Comparison of ENCODE assay signal across 8 cellular contexts in genomic region chr14:82855912-82856381, GRCh38.
A peak's percentile ranks its signal among the peaks of the same experiment; 100 is the strongest.
DNase-seq lines count a peak whose midpoint lies in the region; ATAC-seq and TF ChIP-seq lines count a peak whose summit lies in the region.

No MANE protein-coding gene starts in this region.

- no TSS peak for BruUV-seq in OCI-LY7 (replicated peaks; lab: Mats Ljungman, UMichigan)

- TF ChIP-seq CTCF in 22Rv1 (IDR thresholded peaks at IDR 0.05) (peak; percentile 84), OCI-LY7 (conservative IDR thresholded peaks at IDR 0.05; ENCODE audit: low read length) (peak; percentile 77)

- no peaks in the 10 kb centered on the region for H3K79me2 ChIP-seq in OCI-LY7 (ENCODE audit: insufficient read depth, low read depth, low read length)

- intact Hi-C loops in OCI-LY7 (cut with micrococcal nuclease; ENCODE audit: unreplicated experiment) = no loop called here

- POLR2A ChIA-PET in OCI-LY7 (lab: Charles Lee) = no interaction called here

- H4K20me1 ChIP-seq in OCI-LY7 (ENCODE audit: insufficient read depth, low read length) = no peaks in the 10 kb centered on the region

- no peak overlapping the region for H3K27ac ChIP-seq in 22Rv1
- H3K27ac ChIP-seq in OCI-LY7 (ENCODE audit: low read depth, low read length, poor library complexity, severe bottlenecking) = no peak overlapping the region
- no peak overlapping the region for H3K27ac ChIP-seq in effector memory CD4-positive, alpha-beta T cell (ENCODE audit: insufficient read depth, low read length, poor library complexity, severe bottlenecking)

- H3K4me1 ChIP-seq in OCI-LY7 (ENCODE audit: insufficient read depth, low read length, poor library complexity, severe bottlenecking) = no peaks in the 10 kb centered on the region
- H3K4me1 ChIP-seq in effector memory CD4-positive, alpha-beta T cell (ENCODE audit: control insufficient read depth, insufficient read depth, low read length, poor library complexity, severe bottlenecking) = no peaks in the 10 kb centered on the region

- no peak for ATAC-seq in HG03521 (IDR thresholded peaks at IDR 0.05; ENCODE audit: unreplicated experiment)

- H3K9me2 ChIP-seq in OCI-LY7 (ENCODE audit: insufficient read depth, low read length) = no peaks in the 10 kb centered on the region

- H3K4me3 ChIP-seq in OCI-LY7 (ENCODE audit: low read depth, low read length, poor library complexity, severe bottlenecking) = no peak overlapping the region
- H3K4me3 ChIP-seq in effector memory CD4-positive, alpha-beta T cell (ENCODE audit: insufficient read depth, low read depth, low read length, poor library complexity, severe bottlenecking) = no peak overlapping the region

- no peaks in the 10 kb centered on the region for H3K36me3 ChIP-seq in OCI-LY7 (ENCODE audit: insufficient read depth, low read length)
- no peaks in the 10 kb centered on the region for H3K36me3 ChIP-seq in effector memory CD4-positive, alpha-beta T cell (ENCODE audit: control insufficient read depth, insufficient read depth, low read length)

- no peaks in the 10 kb centered on the region for H3K9me3 ChIP-seq in OCI-LY7 (ENCODE audit: low read length)
- H3K9me3 ChIP-seq in effector memory CD4-positive, alpha-beta T cell (ENCODE audit: control insufficient read depth, low read length) = no peaks in the 10 kb centered on the region

- no peak overlapping the region for H3K4me2 ChIP-seq in OCI-LY7 (ENCODE audit: low read length)

- CTCF ChIA-PET in OCI-LY7 (lab: Charles Lee; ENCODE audit: unreplicated experiment) = no interaction called here

- peak; percentile 34 for DNase-seq in HPDE6-E6E7 (ENCODE audit: extremely low spot score)
- DNase-seq in OCI-LY7 (ENCODE audit: low spot score) = peak; percentile 2
- DNase-seq in globus pallidus (ENCODE audit: low spot score) = peak; percentile 58
- DNase-seq in 8988T = no peak
- no peak for DNase-seq in activated effector memory CD4-positive, alpha-beta T cell treated with Interleukin-2 at 50 U/mL for 16 hours
- DNase-seq in effector memory CD4-positive, alpha-beta T cell = no peak

- H2AFZ ChIP-seq in OCI-LY7 (ENCODE audit: low read length) = no peak overlapping the region

- H3K27me3 ChIP-seq in effector memory CD4-positive, alpha-beta T cell (replicated peaks; ENCODE audit: control insufficient read depth, insufficient read depth, low read length, poor library complexity, severe bottlenecking) = no peaks in the 10 kb centered on the region

Comparison
In these comparisons a context has a peak if more than half of its experiments do, and no peak if none do; other contexts are left out.
1. DNase-seq: peak in HPDE6-E6E7 (single experiment), OCI-LY7 (single experiment) and globus pallidus (single experiment); none in 8988T (single experiment), activated effector memory CD4-positive, alpha-beta T cell treated with Interleukin-2 at 50 U/mL for 16 hours (single experiment) and effector memory CD4-positive, alpha-beta T cell (0 of 3).